In genomic region chr11:8192896-8193209, GRCh38 we compare ENCODE assay signal across 2 cellular contexts.
TF ChIP-seq lines count a peak whose summit lies in the region.

No MANE protein-coding gene starts in this region.

TF ChIP-seq in GM23338, 12 proteins besides CTCF, POLR2A, EP300 and RAD21 (continued from another document):
- TF ChIP-seq ZNF462 (CRISPR knock-in tag; IDR thresholded peaks at IDR 0.05) = no peak
- TF ChIP-seq JUNB (IDR thresholded peaks at IDR 0.05; ENCODE audit: unreplicated experiment) = no peak
- TF ChIP-seq ZNF114 (CRISPR knock-in tag; IDR thresholded peaks at IDR 0.05) = no peak
- TF ChIP-seq CREB1 (CRISPR knock-in tag; IDR thresholded peaks at IDR 0.05; ENCODE audit: low read depth) = no peak
- TF ChIP-seq POLR2AphosphoS5 (IDR thresholded peaks at IDR 0.05; ENCODE audit: low read depth) = no peak
- TF ChIP-seq, protein P1, sequence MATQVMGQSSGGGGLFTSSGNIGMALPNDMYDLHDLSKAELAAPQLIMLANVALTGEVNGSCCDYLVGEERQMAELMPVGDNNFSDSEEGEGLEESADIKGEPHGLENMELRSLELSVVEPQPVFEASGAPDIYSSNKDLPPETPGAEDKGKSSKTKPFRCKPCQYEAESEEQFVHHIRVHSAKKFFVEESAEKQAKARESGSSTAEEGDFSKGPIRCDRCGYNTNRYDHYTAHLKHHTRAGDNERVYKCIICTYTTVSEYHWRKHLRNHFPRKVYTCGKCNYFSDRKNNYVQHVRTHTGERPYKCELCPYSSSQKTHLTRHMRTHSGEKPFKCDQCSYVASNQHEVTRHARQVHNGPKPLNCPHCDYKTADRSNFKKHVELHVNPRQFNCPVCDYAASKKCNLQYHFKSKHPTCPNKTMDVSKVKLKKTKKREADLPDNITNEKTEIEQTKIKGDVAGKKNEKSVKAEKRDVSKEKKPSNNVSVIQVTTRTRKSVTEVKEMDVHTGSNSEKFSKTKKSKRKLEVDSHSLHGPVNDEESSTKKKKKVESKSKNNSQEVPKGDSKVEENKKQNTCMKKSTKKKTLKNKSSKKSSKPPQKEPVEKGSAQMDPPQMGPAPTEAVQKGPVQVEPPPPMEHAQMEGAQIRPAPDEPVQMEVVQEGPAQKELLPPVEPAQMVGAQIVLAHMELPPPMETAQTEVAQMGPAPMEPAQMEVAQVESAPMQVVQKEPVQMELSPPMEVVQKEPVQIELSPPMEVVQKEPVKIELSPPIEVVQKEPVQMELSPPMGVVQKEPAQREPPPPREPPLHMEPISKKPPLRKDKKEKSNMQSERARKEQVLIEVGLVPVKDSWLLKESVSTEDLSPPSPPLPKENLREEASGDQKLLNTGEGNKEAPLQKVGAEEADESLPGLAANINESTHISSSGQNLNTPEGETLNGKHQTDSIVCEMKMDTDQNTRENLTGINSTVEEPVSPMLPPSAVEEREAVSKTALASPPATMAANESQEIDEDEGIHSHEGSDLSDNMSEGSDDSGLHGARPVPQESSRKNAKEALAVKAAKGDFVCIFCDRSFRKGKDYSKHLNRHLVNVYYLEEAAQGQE (IDR thresholded peaks at IDR 0.05; ENCODE audit: unreplicated experiment) = no peak

TF ChIP-seq in WTC11, 78 proteins besides CTCF, POLR2A, EP300 and RAD21 (continued from another document):
- TF ChIP-seq ATF2 (CRISPR knock-in tag; IDR thresholded peaks at IDR 0.05; ENCODE audit: borderline replicate concordance, low read depth) = no peak
- TF ChIP-seq ZNF532 (CRISPR knock-in tag; IDR thresholded peaks at IDR 0.05; ENCODE audit: borderline replicate concordance) = no peak
- no peak for TF ChIP-seq SMAD4 (CRISPR knock-in tag; IDR thresholded peaks at IDR 0.05)
- no peak for TF ChIP-seq ZNF416 (CRISPR knock-in tag; IDR thresholded peaks at IDR 0.05)
